8 cellular contexts compared by ENCODE assay signal in the genomic region with DNA sequence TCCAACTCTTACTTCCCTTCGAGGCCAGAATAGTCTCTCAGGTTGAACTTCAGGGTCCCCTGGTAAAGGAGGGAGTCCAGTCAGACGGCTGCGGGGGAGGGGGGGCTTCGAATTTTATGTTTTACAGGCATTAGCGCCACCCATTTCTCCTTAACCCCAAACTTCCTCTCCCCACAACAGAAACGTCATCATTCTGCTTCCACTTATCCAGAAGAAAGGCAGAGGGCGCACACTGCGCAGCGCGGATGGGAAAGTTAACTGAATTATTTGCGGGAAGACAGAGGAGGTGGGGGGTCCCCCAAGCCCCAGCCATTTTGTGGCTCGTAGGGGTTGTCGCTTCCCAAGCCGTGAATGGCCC. TPM values are rescaled to one million over a fixed set of nuclear protein-coding genes. Genes with fewer than 3 reads are reported as not detected.
DNase-seq lines count a peak whose midpoint lies in the region; ATAC-seq, FAIRE-seq and TF ChIP-seq lines count a peak whose summit lies in the region.

No MANE protein-coding gene starts in this region.

- H3K27me3 ChIP-seq in Loucy (ENCODE audit: insufficient read depth, low read length, poor library complexity, severe bottlenecking) (no peaks in the 10 kb centered on the region), spleen (replicated peaks in 1 of 7) (no peaks in the 10 kb centered on the region)

- peak overlapping the region; percentile 97 to 100 (median 99) for H3K27ac ChIP-seq in spleen

- intact Hi-C loops in spleen (cut with DNase I; ENCODE audit: low total_unique reads), result no loop called here

- peaks cover 48% of the 10 kb centered on the region for H3K4me1 Mint-ChIP-seq in chondrocyte (ENCODE audit: low read depth)

- no peak for DNase-seq in D721Med (ENCODE audit: insufficient read length, low spot score)
- peak; percentile 82 for DNase-seq in RPMI7951 (ENCODE audit: low read depth)
- DNase-seq in chondrocyte (ENCODE audit: low spot score), result no peak
- peak; percentile 81 for DNase-seq in kidney tubule cell (ENCODE audit: low spot score)
- DNase-seq in spleen, result no peak

- no peak for FAIRE-seq in D721Med (lab: Jason Lieb, UNC)

- ATAC-seq in GM21515 (IDR thresholded peaks at IDR 0.05; ENCODE audit: unreplicated experiment) (peak; percentile 25), GM21447 (IDR thresholded peaks at IDR 0.05; ENCODE audit: unreplicated experiment) (no peak)

- H3K9me3 ChIP-seq in Loucy (ENCODE audit: insufficient read depth, low read depth, low read length), result no peaks in the 10 kb centered on the region
- no peaks in the 10 kb centered on the region for H3K9me3 ChIP-seq in spleen

- peaks cover 3% of the 10 kb centered on the region; the same call in 1 of the 2 replicates for H3F3A ChIP-seq in Loucy (ENCODE audit: low read depth)

- H4K20me1 ChIP-seq in Loucy (ENCODE audit: insufficient read depth, low read length, poor library complexity, severe bottlenecking), result peaks cover 28% of the 10 kb centered on the region

- H3K79me2 ChIP-seq in Loucy (ENCODE audit: insufficient read depth, low read length), result peaks cover 20% of the 10 kb centered on the region

- peak overlapping the region; percentile 68 for H2AFZ ChIP-seq in Loucy (ENCODE audit: low read length)

- H3K4me1 ChIP-seq in Loucy (ENCODE audit: insufficient read depth, low read length, poor library complexity, severe bottlenecking), result peaks cover 57% of the 10 kb centered on the region
- peaks cover 27 to 52% (median 49%) of the 10 kb centered on the region in 6 donors for H3K4me1 ChIP-seq in spleen

- TF ChIP-seq CTCF in D721Med (IDR thresholded peaks at IDR 0.05; ENCODE audit: insufficient read depth, missing control alignments) (peak; percentile 24), Loucy (conservative IDR thresholded peaks at IDR 0.05; ENCODE audit: low read length) (peak; percentile 24; the same call in 1 of the 2 replicates), chondrocyte (IDR thresholded peaks at IDR 0.05) (peak; percentile 68), spleen (IDR thresholded peaks at IDR 0.05 in 8 of 11, conservative IDR thresholded peaks at IDR 0.05 in 3 of 11) (peak in 4 of 11 experiments; percentile 12 to 33 (median 20))

- H3K27ac Mint-ChIP-seq in chondrocyte (ENCODE audit: unreplicated experiment), result peak overlapping the region; percentile 97

- peak overlapping the region; percentile 76 for H3K4me2 ChIP-seq in Loucy (ENCODE audit: low read depth, low read length, poor library complexity, severe bottlenecking)

- peaks cover 3% of the 10 kb centered on the region for H3K36me3 Mint-ChIP-seq in chondrocyte (ENCODE audit: low read depth)

- H3K4me3 Mint-ChIP-seq in chondrocyte (ENCODE audit: unreplicated experiment), result peak overlapping the region; percentile 91

- 0 to 1% (median 1%) methylated on average over 12 to 14 of the region's 14 CpGs for WGBS in spleen, 5 donors

- H3K4me3 ChIP-seq in Loucy (ENCODE audit: low read length, poor library complexity, severe bottlenecking), result peak overlapping the region; percentile 90
- peak overlapping the region; percentile 51 to 98 (median 94) for H3K4me3 ChIP-seq in spleen

- H3K9ac ChIP-seq in Loucy (ENCODE audit: low read depth, low read length, poor library complexity, severe bottlenecking), result peak overlapping the region; percentile 92

- TF ChIP-seq POLR2A in spleen (IDR thresholded peaks at IDR 0.05), result no peak

- no peaks in the 10 kb centered on the region for H3K9me3 Mint-ChIP-seq in chondrocyte (ENCODE audit: low read depth)

- no peaks in the 10 kb centered on the region for H3K9me2 ChIP-seq in Loucy (replicated peaks; ENCODE audit: low read depth, low read length)

- no peaks in the 10 kb centered on the region for H3K27me3 Mint-ChIP-seq in chondrocyte (ENCODE audit: low read depth)

- H3K36me3 ChIP-seq in Loucy (ENCODE audit: insufficient read depth, low read length), result no peaks in the 10 kb centered on the region
- peaks cover 0 to 16% (median 0%) of the 10 kb centered on the region in 6 donors for H3K36me3 ChIP-seq in spleen

RNA-seq across cellular contexts. Expression of gene PRMT2, which starts 0.5 kb away (rescaled TPM):
- total RNA-seq in RPMI7951 (2014; rRNA removed; shearing (Covaris generic)), result 77.9 and 83.0 TPM in 2 replicates
- total RNA-seq in chondrocyte (122 to 129 TPM (median 128 TPM) in 3 replicates), spleen (100 to 1,000 TPM in 6 of 7 donors, 10 to 100 TPM in 1; 92.4 to 129 (median 115) TPM)
- 10 to 100 TPM; 57.8 to 75.5 (median 58.1) TPM for polyA plus RNA-seq in spleen

RNA-seq across cellular contexts. Expression of gene S100B, which starts 30.1 kb away (rescaled TPM):
- total RNA-seq in RPMI7951 (2014; rRNA removed; shearing (Covaris generic)), result 27.7 and 31.8 TPM in 2 replicates
- 0.41 TPM in 1 of 3 replicates, not detected in the others for total RNA-seq in chondrocyte
- total RNA-seq in spleen, result 10 to 100 TPM; 10.9 to 45.7 (median 21.8) TPM
- polyA plus RNA-seq in spleen, result 10 to 100 TPM in 2 of 3 donors, 1 to 10 TPM in 1; 9.7 to 46.0 (median 14.2) TPM

Comparison
In these comparisons a context has a peak if more than half of its experiments do, and no peak if none do; other contexts are left out.
1. DNase-seq: peak in RPMI7951 (single experiment) and kidney tubule cell (single experiment); none in D721Med (single experiment), chondrocyte (single experiment) and spleen (single experiment).